In the genomic region with DNA sequence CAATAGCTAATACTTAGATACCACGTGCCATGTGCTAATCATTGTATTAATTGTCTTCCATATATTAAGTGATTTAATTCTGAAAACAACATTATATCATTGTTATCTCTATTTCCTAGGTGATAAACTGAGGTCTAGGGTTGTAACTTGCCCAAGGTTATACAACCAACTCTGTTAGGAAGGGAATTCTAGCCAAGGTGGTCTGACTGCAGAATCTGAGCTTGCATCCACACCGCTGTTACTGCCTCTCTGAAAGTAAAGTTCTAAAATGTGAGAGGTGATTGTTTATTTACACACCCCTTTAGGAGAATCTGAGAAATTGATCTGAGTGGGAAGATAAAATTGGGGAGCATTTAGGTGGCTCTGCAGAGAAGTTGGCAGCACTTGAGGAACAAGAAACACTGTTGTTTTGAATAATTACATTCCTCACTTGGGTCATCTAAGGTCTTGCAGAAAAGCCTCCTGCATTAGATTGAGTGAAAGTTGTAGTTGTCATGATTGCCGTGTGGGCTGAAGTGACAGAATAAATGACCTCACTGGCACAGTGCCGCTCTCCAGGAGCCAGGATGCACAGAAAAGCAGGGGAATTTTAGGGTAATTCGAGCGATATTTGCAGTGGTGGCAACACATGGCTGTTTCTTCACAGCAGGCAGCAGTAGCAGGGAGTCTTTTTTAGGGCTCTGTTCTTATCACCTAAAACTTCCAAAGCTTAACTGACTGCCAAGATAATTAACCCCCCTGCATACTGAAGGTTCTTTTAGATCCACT, we compare ENCODE assay signal across 1 cellular context.
TF ChIP-seq lines count a peak whose summit lies in the region.

No MANE protein-coding gene starts in this region.

TF ChIP-seq in GM12878, 131 proteins besides CTCF, POLR2A, EP300 and RAD21 (continued from another document):
- TF ChIP-seq, protein P1, sequence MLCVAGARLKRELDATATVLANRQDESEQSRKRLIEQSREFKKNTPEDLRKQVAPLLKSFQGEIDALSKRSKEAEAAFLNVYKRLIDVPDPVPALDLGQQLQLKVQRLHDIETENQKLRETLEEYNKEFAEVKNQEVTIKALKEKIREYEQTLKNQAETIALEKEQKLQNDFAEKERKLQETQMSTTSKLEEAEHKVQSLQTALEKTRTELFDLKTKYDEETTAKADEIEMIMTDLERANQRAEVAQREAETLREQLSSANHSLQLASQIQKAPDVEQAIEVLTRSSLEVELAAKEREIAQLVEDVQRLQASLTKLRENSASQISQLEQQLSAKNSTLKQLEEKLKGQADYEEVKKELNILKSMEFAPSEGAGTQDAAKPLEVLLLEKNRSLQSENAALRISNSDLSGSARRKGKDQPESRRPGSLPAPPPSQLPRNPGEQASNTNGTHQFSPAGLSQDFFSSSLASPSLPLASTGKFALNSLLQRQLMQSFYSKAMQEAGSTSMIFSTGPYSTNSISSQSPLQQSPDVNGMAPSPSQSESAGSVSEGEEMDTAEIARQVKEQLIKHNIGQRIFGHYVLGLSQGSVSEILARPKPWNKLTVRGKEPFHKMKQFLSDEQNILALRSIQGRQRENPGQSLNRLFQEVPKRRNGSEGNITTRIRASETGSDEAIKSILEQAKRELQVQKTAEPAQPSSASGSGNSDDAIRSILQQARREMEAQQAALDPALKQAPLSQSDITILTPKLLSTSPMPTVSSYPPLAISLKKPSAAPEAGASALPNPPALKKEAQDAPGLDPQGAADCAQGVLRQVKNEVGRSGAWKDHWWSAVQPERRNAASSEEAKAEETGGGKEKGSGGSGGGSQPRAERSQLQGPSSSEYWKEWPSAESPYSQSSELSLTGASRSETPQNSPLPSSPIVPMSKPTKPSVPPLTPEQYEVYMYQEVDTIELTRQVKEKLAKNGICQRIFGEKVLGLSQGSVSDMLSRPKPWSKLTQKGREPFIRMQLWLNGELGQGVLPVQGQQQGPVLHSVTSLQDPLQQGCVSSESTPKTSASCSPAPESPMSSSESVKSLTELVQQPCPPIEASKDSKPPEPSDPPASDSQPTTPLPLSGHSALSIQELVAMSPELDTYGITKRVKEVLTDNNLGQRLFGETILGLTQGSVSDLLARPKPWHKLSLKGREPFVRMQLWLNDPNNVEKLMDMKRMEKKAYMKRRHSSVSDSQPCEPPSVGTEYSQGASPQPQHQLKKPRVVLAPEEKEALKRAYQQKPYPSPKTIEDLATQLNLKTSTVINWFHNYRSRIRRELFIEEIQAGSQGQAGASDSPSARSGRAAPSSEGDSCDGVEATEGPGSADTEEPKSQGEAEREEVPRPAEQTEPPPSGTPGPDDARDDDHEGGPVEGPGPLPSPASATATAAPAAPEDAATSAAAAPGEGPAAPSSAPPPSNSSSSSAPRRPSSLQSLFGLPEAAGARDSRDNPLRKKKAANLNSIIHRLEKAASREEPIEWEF (IDR thresholded peaks at IDR 0.05; ENCODE audit: insufficient replicate concordance, low read depth, low read length): no peak
- TF ChIP-seq BMI1 (IDR thresholded peaks at IDR 0.05; ENCODE audit: borderline replicate concordance): no peak
- TF ChIP-seq, protein P2, sequence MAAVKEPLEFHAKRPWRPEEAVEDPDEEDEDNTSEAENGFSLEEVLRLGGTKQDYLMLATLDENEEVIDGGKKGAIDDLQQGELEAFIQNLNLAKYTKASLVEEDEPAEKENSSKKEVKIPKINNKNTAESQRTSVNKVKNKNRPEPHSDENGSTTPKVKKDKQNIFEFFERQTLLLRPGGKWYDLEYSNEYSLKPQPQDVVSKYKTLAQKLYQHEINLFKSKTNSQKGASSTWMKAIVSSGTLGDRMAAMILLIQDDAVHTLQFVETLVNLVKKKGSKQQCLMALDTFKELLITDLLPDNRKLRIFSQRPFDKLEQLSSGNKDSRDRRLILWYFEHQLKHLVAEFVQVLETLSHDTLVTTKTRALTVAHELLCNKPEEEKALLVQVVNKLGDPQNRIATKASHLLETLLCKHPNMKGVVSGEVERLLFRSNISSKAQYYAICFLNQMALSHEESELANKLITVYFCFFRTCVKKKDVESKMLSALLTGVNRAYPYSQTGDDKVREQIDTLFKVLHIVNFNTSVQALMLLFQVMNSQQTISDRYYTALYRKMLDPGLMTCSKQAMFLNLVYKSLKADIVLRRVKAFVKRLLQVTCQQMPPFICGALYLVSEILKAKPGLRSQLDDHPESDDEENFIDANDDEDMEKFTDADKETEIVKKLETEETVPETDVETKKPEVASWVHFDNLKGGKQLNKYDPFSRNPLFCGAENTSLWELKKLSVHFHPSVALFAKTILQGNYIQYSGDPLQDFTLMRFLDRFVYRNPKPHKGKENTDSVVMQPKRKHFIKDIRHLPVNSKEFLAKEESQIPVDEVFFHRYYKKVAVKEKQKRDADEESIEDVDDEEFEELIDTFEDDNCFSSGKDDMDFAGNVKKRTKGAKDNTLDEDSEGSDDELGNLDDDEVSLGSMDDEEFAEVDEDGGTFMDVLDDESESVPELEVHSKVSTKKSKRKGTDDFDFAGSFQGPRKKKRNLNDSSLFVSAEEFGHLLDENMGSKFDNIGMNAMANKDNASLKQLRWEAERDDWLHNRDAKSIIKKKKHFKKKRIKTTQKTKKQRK (IDR thresholded peaks at IDR 0.05; ENCODE audit: low read depth, low read length): no peak
- TF ChIP-seq, protein P3, sequence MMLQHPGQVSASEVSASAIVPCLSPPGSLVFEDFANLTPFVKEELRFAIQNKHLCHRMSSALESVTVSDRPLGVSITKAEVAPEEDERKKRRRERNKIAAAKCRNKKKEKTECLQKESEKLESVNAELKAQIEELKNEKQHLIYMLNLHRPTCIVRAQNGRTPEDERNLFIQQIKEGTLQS (IDR thresholded peaks at IDR 0.05; ENCODE audit: borderline replicate concordance, extremely low read depth, low read depth, low read length): no peak
- TF ChIP-seq TBL1XR1 (IDR thresholded peaks at IDR 0.05; ENCODE audit: low read depth, low read length): no peak
- TF ChIP-seq TAF1 (IDR thresholded peaks at IDR 0.05; ENCODE audit: borderline replicate concordance, low read depth, low read length): no peak
- TF ChIP-seq ZNF217 (IDR thresholded peaks at IDR 0.05): no peak
- TF ChIP-seq, protein P4, sequence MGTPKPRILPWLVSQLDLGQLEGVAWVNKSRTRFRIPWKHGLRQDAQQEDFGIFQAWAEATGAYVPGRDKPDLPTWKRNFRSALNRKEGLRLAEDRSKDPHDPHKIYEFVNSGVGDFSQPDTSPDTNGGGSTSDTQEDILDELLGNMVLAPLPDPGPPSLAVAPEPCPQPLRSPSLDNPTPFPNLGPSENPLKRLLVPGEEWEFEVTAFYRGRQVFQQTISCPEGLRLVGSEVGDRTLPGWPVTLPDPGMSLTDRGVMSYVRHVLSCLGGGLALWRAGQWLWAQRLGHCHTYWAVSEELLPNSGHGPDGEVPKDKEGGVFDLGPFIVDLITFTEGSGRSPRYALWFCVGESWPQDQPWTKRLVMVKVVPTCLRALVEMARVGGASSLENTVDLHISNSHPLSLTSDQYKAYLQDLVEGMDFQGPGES (IDR thresholded peaks at IDR 0.05): no peak
- no peak for TF ChIP-seq HDAC6 (IDR thresholded peaks at IDR 0.05; ENCODE audit: unreplicated experiment)
- TF ChIP-seq NFIC (IDR thresholded peaks at IDR 0.05; ENCODE audit: low read depth, low read length): no peak
TF ChIP-seq in GM12878: peak in this region for 0.
